20 cellular contexts compared by ENCODE assay signal in genomic region chr16:27291106-27291505, GRCh38.
"Had no signal": no experiment of that assay in that cellular context is flagged by ENCODE, and none has a peak within 500 bp of the region (broad histone marks: within the 10 kb centered on the region; RNA-seq: fewer than 3 reads in every experiment).

No MANE protein-coding gene starts in this region.

- ATAC-seq: heart left ventricle, left cardiac atrium, WTC11 had no signal

- H3K4me3 ChIP-seq: coronary artery, heart left ventricle, lung, neural progenitor cell, tibial nerve, vagina had no signal

- H3K36me3 ChIP-seq: heart left ventricle, neural progenitor cell, tibial nerve, vagina had no signal

- H3K4me3 Mint-ChIP-seq: activated CD4-positive, alpha-beta T cell treated with anti-CD3 and anti-CD28 coated beads, Interleukin-2, amount 10 ng/mL, durations not matched to agents 7 days and 5 days; activated T-helper 1 cell treated with anti-CD3 and anti-CD28 coated beads, Interleukin-12 subunit alpha, Interleukin-12 subunit beta, Interleukin-2, Interleukin-4 antibody, amounts not matched to agents 30 ng/mL and 10 ng/mL and 1 ng/mL, durations not matched to agents 14 hours and 24 hours and 36 hours; brain; central memory CD8-positive, alpha-beta T cell; neural progenitor cell; WTC11 had no signal

- H3K27ac ChIP-seq: coronary artery, heart left ventricle, neural progenitor cell, parathyroid adenoma, tibial nerve, vagina had no signal

- DNase-seq: activated CD4-positive, alpha-beta T cell treated with anti-CD3 and anti-CD28 coated beads, Interleukin-2, amount 10 ng/mL, durations not matched to agents 7 days and 5 days; activated naive CD4-positive, alpha-beta T cell treated with anti-CD3 and anti-CD28 coated beads, Interleukin-2, amount 50 U/mL, for 16 hours; amygdala; foreskin melanocyte; heart left ventricle; left cardiac atrium; midbrain; stimulated activated CD4-positive, alpha-beta T cell treated with anti-CD3 and anti-CD28 coated beads, Interleukin-12 subunit alpha, Interleukin-12 subunit beta, amount 100 ng/mL, for 4 hours; stimulated activated CD4-positive, alpha-beta T cell treated with anti-CD3 and anti-CD28 coated beads, Interleukin-2, amount 100 ng/mL, for 24 hours; T-helper 2 cell had no signal

- H3K4me2 ChIP-seq: neural progenitor cell had no signal

- H3K27me3 ChIP-seq: heart left ventricle, neural progenitor cell, tibial nerve, vagina had no signal

- H3K4me1 Mint-ChIP-seq: brain, WTC11 had no signal

- H3K27me3 Mint-ChIP-seq: activated CD4-positive, alpha-beta T cell treated with anti-CD3 and anti-CD28 coated beads, Interleukin-2, amount 10 ng/mL, durations not matched to agents 7 days and 5 days; central memory CD8-positive, alpha-beta T cell had no signal

- H2AFZ ChIP-seq: neural progenitor cell, parathyroid adenoma had no signal

- H3K9ac ChIP-seq: neural progenitor cell, parathyroid adenoma had no signal

- H3K4me1 ChIP-seq: neural progenitor cell, parathyroid adenoma, tibial nerve, vagina had no signal

- H3K9me3 ChIP-seq: tibial nerve, vagina had no signal

- H3K36me3 Mint-ChIP-seq: brain, neural progenitor cell, WTC11 had no signal

- H3K27ac Mint-ChIP-seq: activated CD4-positive, alpha-beta T cell treated with anti-CD3 and anti-CD28 coated beads, Interleukin-2, amount 10 ng/mL, durations not matched to agents 7 days and 5 days; brain; neural progenitor cell; WTC11 had no signal
